ENCODE assay signal across 8 cellular contexts in genomic region chr3:98359993-98360675, GRCh38. TPM values are rescaled to one million over a fixed set of nuclear protein-coding genes. Genes with fewer than 3 reads are reported as not detected.
DNase-seq lines count a peak whose midpoint lies in the region; ATAC-seq and TF ChIP-seq lines count a peak whose summit lies in the region.

No MANE protein-coding gene starts in this region.

- no peak overlapping the region for H3K4me3 Mint-ChIP-seq in activated naive CD8-positive, alpha-beta T cell treated with anti-CD3 and anti-CD28 coated beads, Interleukin-2, amount 10 ng/mL, durations not matched to agents 7 days and 5 days
- H3K4me3 Mint-ChIP-seq in HFFc6: no peak overlapping the region

- DNase-seq in ELR (ENCODE audit: low read depth) (peak; percentile 28), HFFc6 (no peak), GM19238 (ENCODE audit: insufficient read length, low spot score) (no peak), germinal center (ENCODE audit: low spot score) (no peak), islet precursor cell (no peak)
- no peak for DNase-seq in activated naive CD8-positive, alpha-beta T cell treated with anti-CD3 and anti-CD28 coated beads, Interleukin-2, amount 10 ng/mL, durations not matched to agents 7 days and 5 days

- TF ChIP-seq CTCF in HFFc6 (IDR thresholded peaks at IDR 0.05): no peak

- POLR2A ChIA-PET in activated naive CD8-positive, alpha-beta T cell treated with anti-CD3 and anti-CD28 coated beads, Interleukin-2, amount 10 ng/mL, durations not matched to agents 7 days and 5 days (lab: Charles Lee): interaction anchor here (0.8 kb wide), 1 partner anchor 197 kb away, joined by 3 read pairs; no protein-coding TSS in a partner anchor

- peaks cover 18% of the 10 kb centered on the region for H3K9me3 Mint-ChIP-seq in activated naive CD8-positive, alpha-beta T cell treated with anti-CD3 and anti-CD28 coated beads, Interleukin-2, amount 10 ng/mL, durations not matched to agents 7 days and 5 days
- no peaks in the 10 kb centered on the region for H3K9me3 Mint-ChIP-seq in HFFc6

- peaks cover 3% of the 10 kb centered on the region for H3K4me1 Mint-ChIP-seq in activated naive CD8-positive, alpha-beta T cell treated with anti-CD3 and anti-CD28 coated beads, Interleukin-2, amount 10 ng/mL, durations not matched to agents 7 days and 5 days
- no peaks in the 10 kb centered on the region for H3K4me1 Mint-ChIP-seq in HFFc6 (ENCODE audit: low read depth)

- peak; percentile 88 for ATAC-seq in GM19397 (IDR thresholded peaks at IDR 0.05; ENCODE audit: unreplicated experiment)
- ATAC-seq in HG03280 (IDR thresholded peaks at IDR 0.05; ENCODE audit: unreplicated experiment): peak; percentile 66
- peak; percentile 65 for ATAC-seq in activated naive CD8-positive, alpha-beta T cell treated with anti-CD3 and anti-CD28 coated beads, Interleukin-2, amount 10 ng/mL, durations not matched to agents 7 days and 5 days (ENCODE audit: low read depth)

- no peak overlapping the region for H3K27ac Mint-ChIP-seq in activated naive CD8-positive, alpha-beta T cell treated with anti-CD3 and anti-CD28 coated beads, Interleukin-2, amount 10 ng/mL, durations not matched to agents 7 days and 5 days
- no peak overlapping the region for H3K27ac Mint-ChIP-seq in HFFc6

- peaks cover 23% of the 10 kb centered on the region for H3K27me3 Mint-ChIP-seq in activated naive CD8-positive, alpha-beta T cell treated with anti-CD3 and anti-CD28 coated beads, Interleukin-2, amount 10 ng/mL, durations not matched to agents 7 days and 5 days
- peaks cover 2% of the 10 kb centered on the region for H3K27me3 Mint-ChIP-seq in HFFc6 (ENCODE audit: insufficient read depth)

- H3K36me3 Mint-ChIP-seq in activated naive CD8-positive, alpha-beta T cell treated with anti-CD3 and anti-CD28 coated beads, Interleukin-2, amount 10 ng/mL, durations not matched to agents 7 days and 5 days: peaks cover 17% of the 10 kb centered on the region
- no peaks in the 10 kb centered on the region for H3K36me3 Mint-ChIP-seq in HFFc6 (ENCODE audit: low read depth)

RNA-seq across cellular contexts. Expression of gene OR5K4, which starts 6.5 kb away (rescaled TPM):
- total RNA-seq in activated naive CD8-positive, alpha-beta T cell treated with anti-CD3 and anti-CD28 coated beads, Interleukin-2, amount 10 ng/mL, durations not matched to agents 7 days and 5 days: not detected
- total RNA-seq in HFFc6 (2021; fragmentation: NEBNext Ultra II Directional; extraction: Animal tissue kit (Norgen Biotek cat#: 25700)): not detected

RNA-seq across cellular contexts. Expression of gene OR5K3, which starts 30.3 kb away (rescaled TPM):
- total RNA-seq in activated naive CD8-positive, alpha-beta T cell treated with anti-CD3 and anti-CD28 coated beads, Interleukin-2, amount 10 ng/mL, durations not matched to agents 7 days and 5 days: not detected
- not detected for total RNA-seq in HFFc6 (2021; fragmentation: NEBNext Ultra II Directional; extraction: Animal tissue kit (Norgen Biotek cat#: 25700))
